ENCODE assay signal across 1 cellular context in genomic region chr7:141366098-141366621, GRCh38.
TF ChIP-seq lines count a peak whose summit lies in the region.

No MANE protein-coding gene starts in this region.

TF ChIP-seq in GM23338, 12 proteins besides CTCF, POLR2A, EP300 and RAD21 (continued from another document):
- TF ChIP-seq REST (IDR thresholded peaks at IDR 0.05; ENCODE audit: unreplicated experiment) (no peak), EZH2 (IDR thresholded peaks at IDR 0.05; ENCODE audit: low read depth, unreplicated experiment) (no peak)
